Comparison of ENCODE assay signal across 25 cellular contexts in genomic region chr12:14729586-14729985, GRCh38. TPM values are rescaled to one million over a fixed set of nuclear protein-coding genes. Genes with fewer than 3 reads are reported as not detected.
DNase-seq lines count a peak whose midpoint lies in the region; ATAC-seq, FAIRE-seq and TF ChIP-seq lines count a peak whose summit lies in the region.
"Had no signal": no experiment of that assay in that cellular context is flagged by ENCODE, and none has a peak within 500 bp of the region (broad histone marks: within the 10 kb centered on the region; RNA-seq: fewer than 3 reads in every experiment).

No MANE protein-coding gene starts in this region.

- BruUV-seq in K562 (replicated peaks; lab: Mats Ljungman, UMichigan): no TSS peak

- DNase-seq in K562 (ENCODE audit: extremely low read depth in 1 of 4, low spot score in 3 of 4): no peak
- no peak for DNase-seq in small intestine
- DNase-seq in glutamatergic neuron: no peak
- no peak for DNase-seq in NCI-H1417 treated with DMSO at 0.1 percent for 48 hours (lab: John Stamatoyannopoulos, UW)
- DNase-seq: 8988T; CD4-positive, alpha-beta T cell; CD8-positive, alpha-beta memory T cell; DMS 273 treated with DMSO at 0.1 percent for 48 hours; DMS79; EL; GF-D8; H9 had no signal

- H3K9ac ChIP-seq in K562 (ENCODE audit: insufficient read depth in 1 of 2, low read depth in 2 of 2, low read length in 2 of 2): no peak overlapping the region
- H3K9ac ChIP-seq: BLaER1 had no signal

- peaks cover 9% of the 10 kb centered on the region for H3K36me3 Mint-ChIP-seq in glutamatergic neuron (ENCODE audit: unreplicated experiment)
- H3K36me3 Mint-ChIP-seq: CD14-positive monocyte had no signal

- H3K4me1 ChIP-seq in K562 (replicated peaks in 1 of 2; ENCODE audit: control insufficient read depth in 2 of 2, insufficient read depth in 2 of 2, low read length in 2 of 2) (no peaks in the 10 kb centered on the region), small intestine (ENCODE audit: control insufficient read depth in 2 of 2, insufficient read depth in 1 of 2, low read depth in 1 of 2, low read length in 1 of 2) (no peaks in the 10 kb centered on the region)
- H3K4me1 ChIP-seq: BLaER1 had no signal

- H3K27ac Mint-ChIP-seq in glutamatergic neuron (ENCODE audit: unreplicated experiment): no peak overlapping the region
- H3K27ac Mint-ChIP-seq: B cell; CD4-positive, alpha-beta T cell; CD8-positive, alpha-beta memory T cell; GM23338; H9 had no signal

- no peak for TF ChIP-seq POLR2A in K562 (conservative IDR thresholded peaks at IDR 0.05)

- H3K27ac ChIP-seq in K562 (ENCODE audit: extremely low read depth, low read depth, low read length): no peak overlapping the region
- no peak overlapping the region for H3K27ac ChIP-seq in small intestine (ENCODE audit: low read depth in 1 of 2, low read length in 1 of 2)
- H3K27ac ChIP-seq: BLaER1 had no signal

- H3K27me3 Mint-ChIP-seq in glutamatergic neuron (ENCODE audit: unreplicated experiment): peaks cover 5% of the 10 kb centered on the region
- H3K27me3 Mint-ChIP-seq: CD4-positive, alpha-beta T cell had no signal

- peaks cover 4% of the 10 kb centered on the region for H3K9me3 Mint-ChIP-seq in glutamatergic neuron (ENCODE audit: unreplicated experiment)

- no peaks in the 10 kb centered on the region for H3K9me3 ChIP-seq in K562 (replicated peaks; ENCODE audit: control insufficient read depth, insufficient read depth, low read depth, low read length)
- H3K9me3 ChIP-seq in small intestine (ENCODE audit: control insufficient read depth, low read depth): no peaks in the 10 kb centered on the region

- H3K79me2 ChIP-seq in K562 (ENCODE audit: control insufficient read depth, insufficient read depth, low read length): no peaks in the 10 kb centered on the region

- no peak for TF ChIP-seq RAD21 in K562 (CRISPR knock-in tag; conservative IDR thresholded peaks at IDR 0.05 in 1 of 2, IDR thresholded peaks at IDR 0.05 in 1 of 2)

- in situ Hi-C loops in K562 (cut with MboI): no loop called here

- no peak overlapping the region for H2AFZ ChIP-seq in K562 (ENCODE audit: low read depth, low read length)
- H2AFZ ChIP-seq: GM23338 had no signal

- H3K4me3 ChIP-seq in K562: no peak overlapping the region
- H3K4me3 ChIP-seq in small intestine (ENCODE audit: low read depth in 1 of 2, low read length in 2 of 2): no peak overlapping the region
- H3K4me3 ChIP-seq: BLaER1, GM23338 had no signal

- H3K36me3 ChIP-seq in K562 (ENCODE audit: control insufficient read depth, insufficient read depth, low read length): no peaks in the 10 kb centered on the region
- H3K36me3 ChIP-seq in small intestine (ENCODE audit: control insufficient read depth in 2 of 2, insufficient read depth in 2 of 2, low read length in 2 of 2): no peaks in the 10 kb centered on the region
- H3K36me3 ChIP-seq: BLaER1 had no signal

- H4K20me1 ChIP-seq in K562 (replicated peaks; ENCODE audit: control insufficient read depth, insufficient read depth, low read length): no peaks in the 10 kb centered on the region
- H4K20me1 ChIP-seq: BLaER1 had no signal

- POLR2A ChIA-PET in K562 (lab: Yijun Ruan, JAX): no interaction called here

- H3K9me1 ChIP-seq in K562 (ENCODE audit: control insufficient read depth, insufficient read depth, low read length): no peaks in the 10 kb centered on the region

- intact Hi-C loops in K562 (cut with micrococcal nuclease): loop anchor here (10.0 kb wide), 3 partner anchors 265 to 795 kb away; no protein-coding TSS in a partner anchor

- WGBS in K562 (ENCODE audit: insufficient coverage, low coverage, missing lambda C conversion rate): 0% methylated on average over 1 of the region's 1 CpG
- 93 to 96% (median 94%) methylated on average over 1 of the region's 1 CpG for WGBS in small intestine, 3 donors

- no peak for TF ChIP-seq EP300 in K562 (IDR thresholded peaks at IDR 0.05; ENCODE audit: low read length)

- H3K27me3 ChIP-seq in K562 (ENCODE audit: control insufficient read depth in 2 of 2, insufficient read depth in 2 of 2, low read length in 2 of 2) (no peaks in the 10 kb centered on the region), small intestine (ENCODE audit: control insufficient read depth in 2 of 2, insufficient read depth in 2 of 2, low read length in 2 of 2) (no peaks in the 10 kb centered on the region)
- H3K27me3 ChIP-seq: BLaER1 had no signal

- TF ChIP-seq CTCF in K562 (IDR thresholded peaks at IDR 0.05 in 2 of 3, conservative IDR thresholded peaks at IDR 0.05 in 1 of 3; ENCODE audit: insufficient read depth in 2 of 3, low read depth in 1 of 3, low read length in 3 of 3): no peak
- no peak for TF ChIP-seq CTCF in glutamatergic neuron (IDR thresholded peaks at IDR 0.05; ENCODE audit: partially characterized antibody, unreplicated experiment)

- H3K4me1 Mint-ChIP-seq in glutamatergic neuron (ENCODE audit: low read depth, unreplicated experiment): no peaks in the 10 kb centered on the region
- H3K4me1 Mint-ChIP-seq: B cell; CD14-positive monocyte; CD8-positive, alpha-beta memory T cell; H9 had no signal

- no peak for ATAC-seq in K562
- no peak for ATAC-seq in HG02840 (IDR thresholded peaks at IDR 0.05; ENCODE audit: low FRiP score, unreplicated experiment)
- ATAC-seq: GM23338, HCT116 had no signal

- CTCF ChIA-PET in K562 (lab: Yijun Ruan, JAX; ENCODE audit: low intra/inter-chr PET ratio): no interaction called here

- no peak overlapping the region for H3K4me3 Mint-ChIP-seq in glutamatergic neuron (ENCODE audit: unreplicated experiment)
- H3K4me3 Mint-ChIP-seq: B cell; CD14-positive monocyte; CD4-positive, alpha-beta T cell; CD8-positive, alpha-beta memory T cell; GM23338; H9 had no signal

- FAIRE-seq in G401.6 (lab: Jason Lieb, UNC) (peak; percentile 40), K562 (lab: Jason Lieb, UNC) (no peak), islet of Langerhans (lab: Jason Lieb, UNC) (peak; percentile 79), small intestine (lab: Jason Lieb, UNC) (peak; percentile 73)
- FAIRE-seq: D721Med, GM12891, GM18507 had no signal

- H3K4me2 ChIP-seq in K562 (ENCODE audit: insufficient read depth, low read length): no peak overlapping the region
- H3K4me2 ChIP-seq: BLaER1, GM23338 had no signal

RNA-seq across cellular contexts. Expression of gene GUCY2C, which starts 33.2 kb away (rescaled TPM):
- not detected in 2 replicates for total RNA-seq in K562 (2011; cell fraction: chromatin; rRNA removed; ENCODE audit: low replicate concordance)
- total RNA-seq in K562 (2011; cell fraction: nucleolus; rRNA removed): not detected in 2 replicates
- total RNA-seq in K562 (2011; cell fraction: nucleoplasm; rRNA removed): not detected in 2 replicates
- total RNA-seq in K562 (2014; rRNA removed) (0.05 TPM in 1 of 2 replicates, not detected in the other), K562 (2014; rRNA removed; fragmentation: Illumina TruSeq; extraction: Trizol) (not detected in 2 replicates), K562 (2015; rRNA removed; fragmentation: Illumina TruSeq; extraction: Trizol) (not detected in 2 replicates), K562 (2021) (not detected in 2 replicates), glutamatergic neuron (ENCODE audit: unreplicated experiment) (not detected)
- polyA plus RNA-seq in K562 (2011; rRNA removed) (0.01 and 0.03 TPM in 2 replicates), K562 (2014; fragmentation: Illumina TruSeq; extraction: Trizol) (not detected in 2 replicates), K562 (2014; fragmentation: Nextera tagmentation; extraction: Ambion mirVana) (under 1 TPM in 1 of 2 experiments, not detected in 1; 0.04 TPM), K562 (2014; rRNA removed) (not detected in 2 replicates), small intestine (10 to 100 TPM; 34.9 to 57.4 (median 46.1) TPM)
- 0.04 TPM in 1 of 2 replicates, not detected in the other for polyA plus RNA-seq in K562 (2011; cell fraction: cytosol; rRNA removed)
- polyA plus RNA-seq in K562 (2011; cell fraction: nucleus; rRNA removed): 0.07 TPM in 1 of 2 replicates, not detected in the other
- 0.03 TPM in 1 of 2 replicates, not detected in the other for polyA plus RNA-seq in K562 (2012)
- 0.03 TPM in 1 of 2 replicates, not detected in the other for polyA minus RNA-seq in K562 (2011; rRNA and poly(A)+ RNA removed)
- polyA minus RNA-seq in K562 (2011; cell fraction: cytosol; rRNA and poly(A)+ RNA removed): not detected in 2 replicates
- polyA minus RNA-seq in K562 (2011; cell fraction: nucleus; rRNA and poly(A)+ RNA removed): not detected in 2 replicates
- total RNA-seq: A673; CD4-positive, alpha-beta T cell; CD8-positive, alpha-beta memory T cell; H4 had no signal
- polyA plus RNA-seq: CD8-positive, alpha-beta memory T cell had no signal
